In genomic region chr7:45768516-45769394, GRCh38 we compare ENCODE assay signal across 1 cellular context.
TF ChIP-seq lines count a peak whose summit lies in the region.

No MANE protein-coding gene starts in this region.

TF ChIP-seq in H1, 55 proteins besides CTCF, POLR2A, EP300 and RAD21 (continued from another document):
- TF ChIP-seq MAX (IDR thresholded peaks at IDR 0.05), result peak; percentile 38; the same call in 1 of the 2 replicates
- peak; percentile 74 for TF ChIP-seq TBP (IDR thresholded peaks at IDR 0.05; ENCODE audit: low read depth, low read length)
- peak; percentile 50 for TF ChIP-seq ASH2L (IDR thresholded peaks at IDR 0.05; ENCODE audit: low read length)
- TF ChIP-seq KDM4A (IDR thresholded peaks at IDR 0.05; ENCODE audit: low read depth, low read length, severe bottlenecking), result peak; percentile 100
- TF ChIP-seq POLR2AphosphoS5 (IDR thresholded peaks at IDR 0.05; ENCODE audit: low read depth, low read length), result peak; percentile 91
